ENCODE assay signal across 16 cellular contexts in the genomic region with DNA sequence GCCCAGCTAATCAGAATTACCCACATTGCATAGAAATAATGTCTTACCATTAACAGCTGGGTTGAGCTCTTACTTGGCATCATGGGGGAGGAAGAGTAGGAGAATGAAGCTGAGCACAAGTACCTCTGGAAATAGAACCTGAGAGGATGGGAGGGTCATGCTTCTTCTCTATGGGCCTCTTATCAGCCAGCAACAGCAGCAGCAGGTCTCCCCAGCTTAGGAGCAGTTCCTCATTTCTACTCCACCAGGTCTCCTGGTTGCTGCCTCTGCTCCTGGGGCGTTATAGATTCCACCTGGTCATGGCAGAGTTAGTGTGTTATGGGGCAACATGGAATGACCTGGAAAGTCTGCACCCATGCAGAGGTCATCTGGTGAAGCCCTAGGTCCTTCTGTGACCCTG. TPM values are rescaled to one million over a fixed set of nuclear protein-coding genes. Genes with fewer than 3 reads are reported as not detected.
"Had no signal": no experiment of that assay in that cellular context is flagged by ENCODE, and none has a peak within 500 bp of the region (broad histone marks: within the 10 kb centered on the region; RNA-seq: fewer than 3 reads in every experiment).

No MANE protein-coding gene starts in this region.

- H3K27ac ChIP-seq: esophagus squamous epithelium, upper lobe of right lung had no signal

- H3K4me1 ChIP-seq: upper lobe of right lung had no signal

- FAIRE-seq: astrocyte, islet of Langerhans had no signal

- H3K36me3 ChIP-seq: esophagus squamous epithelium, upper lobe of right lung had no signal

- H3K27me3 ChIP-seq: esophagus squamous epithelium, upper lobe of right lung had no signal

- H3K9me3 ChIP-seq: esophagus squamous epithelium, upper lobe of right lung had no signal

- DNase-seq: activated B cell treated with CpG ODN at 0.5 μM for 24 hours; activated CD4-positive, alpha-beta T cell treated with anti-CD3 and anti-CD28 coated beads, Interleukin-2, amount 10 ng/mL, durations not matched to agents 24 days and 14 days; activated CD8-positive, alpha-beta memory T cell treated with anti-CD3 and anti-CD28 coated beads for 24 hours; activated naive CD4-positive, alpha-beta T cell treated with anti-CD3 and anti-CD28 coated beads for 36 hours; esophagus squamous epithelium; foreskin fibroblast; occipital lobe; stimulated activated CD4-positive, alpha-beta T cell treated with anti-CD3 and anti-CD28 coated beads, Interleukin-2, amount 100 ng/mL, for 48 hours; stimulated activated naive CD8-positive, alpha-beta T cell treated with anti-CD3 and anti-CD28 coated beads, Interleukin-15, Interleukin-2, amounts not matched to agents 100 U/mL and 50 U/mL, for 24 hours; T-helper 9 cell; upper lobe of right lung had no signal

- ATAC-seq: left lobe of liver; stimulated activated naive CD8-positive, alpha-beta T cell treated with anti-CD3 and anti-CD28 coated beads, Interleukin-15, Interleukin-2, amounts not matched to agents 100 U/mL and 50 U/mL, for 24 hours; upper lobe of right lung had no signal

- H3K4me3 ChIP-seq: esophagus squamous epithelium, upper lobe of right lung had no signal

RNA-seq across cellular contexts. Expression of a gene that starts 3.4 kb away (rescaled TPM):
- total RNA-seq: activated B cell treated with CpG ODN at 0.5 μM for 24 hours; activated CD4-positive, alpha-beta T cell treated with anti-CD3 and anti-CD28 coated beads, Interleukin-2, amount 10 ng/mL, durations not matched to agents 24 days and 14 days; activated naive CD4-positive, alpha-beta T cell treated with anti-CD3 and anti-CD28 coated beads for 36 hours; esophagus squamous epithelium; left lobe of liver; pulmonary artery endothelial cell; temporal lobe; upper lobe of right lung had no signal
